In the genomic region with DNA sequence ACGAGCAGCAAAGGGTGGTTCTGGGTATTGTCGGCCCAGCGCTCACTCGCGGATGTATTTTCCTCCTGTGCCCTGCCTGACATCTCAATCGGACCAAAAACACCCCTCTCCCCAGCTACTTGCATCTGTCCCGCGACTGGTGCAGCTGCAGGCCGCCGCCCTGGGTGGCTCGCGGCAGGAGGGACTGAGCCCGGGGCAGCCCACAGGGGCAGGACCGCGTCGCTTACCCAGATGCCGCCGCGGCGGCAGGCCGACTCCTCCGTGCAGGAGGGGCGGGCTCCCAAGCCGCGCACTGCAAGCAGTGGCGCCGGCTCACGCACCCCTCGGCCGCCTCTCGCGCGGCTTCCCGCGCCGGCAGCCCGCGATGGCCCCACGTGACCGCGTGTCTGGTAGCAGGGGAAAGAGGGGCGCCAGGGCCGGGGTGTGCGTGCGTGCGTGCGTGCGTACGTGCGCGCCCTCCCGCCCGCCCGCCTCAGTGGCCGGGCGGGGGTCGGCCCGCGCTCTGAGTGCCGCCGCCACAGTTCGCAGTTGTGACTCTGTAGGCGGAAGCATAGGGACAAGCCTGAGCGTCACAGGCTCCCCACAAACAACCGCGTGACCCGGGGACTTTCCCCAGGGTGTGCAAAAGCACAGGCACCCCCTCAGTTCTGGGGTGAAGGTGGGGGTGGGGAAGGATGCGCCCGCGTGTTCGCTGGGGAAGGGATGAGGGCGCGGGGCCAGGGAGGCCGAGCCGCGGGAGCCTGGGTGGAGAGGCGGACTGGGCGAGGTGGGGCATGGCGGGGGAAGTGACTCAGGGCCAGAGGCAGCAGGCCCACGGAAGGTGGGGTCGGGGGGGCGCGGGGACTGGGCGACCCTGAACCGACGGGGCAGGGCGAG, we compare ENCODE assay signal across 8 cellular contexts. TPM values are rescaled to one million over a fixed set of nuclear protein-coding genes. Genes with fewer than 3 reads are reported as not detected.
A peak's percentile ranks its signal among the peaks of the same experiment; 100 is the strongest.
DNase-seq lines count a peak whose midpoint lies in the region; ATAC-seq, FAIRE-seq and TF ChIP-seq lines count a peak whose summit lies in the region.

A gene with protein sequence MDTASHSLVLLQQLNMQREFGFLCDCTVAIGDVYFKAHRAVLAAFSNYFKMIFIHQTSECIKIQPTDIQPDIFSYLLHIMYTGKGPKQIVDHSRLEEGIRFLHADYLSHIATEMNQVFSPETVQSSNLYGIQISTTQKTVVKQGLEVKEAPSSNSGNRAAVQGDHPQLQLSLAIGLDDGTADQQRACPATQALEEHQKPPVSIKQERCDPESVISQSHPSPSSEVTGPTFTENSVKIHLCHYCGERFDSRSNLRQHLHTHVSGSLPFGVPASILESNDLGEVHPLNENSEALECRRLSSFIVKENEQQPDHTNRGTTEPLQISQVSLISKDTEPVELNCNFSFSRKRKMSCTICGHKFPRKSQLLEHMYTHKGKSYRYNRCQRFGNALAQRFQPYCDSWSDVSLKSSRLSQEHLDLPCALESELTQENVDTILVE (minus strand): TSS at position 405 of the 876 bp plus-strand sequence. CDS start 13,305 bp downstream, outside the sequence.

- peak within 1 kb of the TSS; percentile 93 for H3K4me2 ChIP-seq in astrocyte (ENCODE audit: low read length)

- H2AFZ ChIP-seq in astrocyte (ENCODE audit: low read depth, low read length): peak within 1 kb of the TSS; percentile 80

- H3K9me3 ChIP-seq in astrocyte (ENCODE audit: insufficient read depth, low read depth, low read length): no peaks in the 10 kb centered on the region

- peak within 1 kb of the TSS; percentile 89 for H3K4me3 Mint-ChIP-seq in astrocyte (ENCODE audit: unreplicated experiment)

- H3K9me3 Mint-ChIP-seq in astrocyte (ENCODE audit: unreplicated experiment): no peaks in the 10 kb centered on the region

- H3K4me1 ChIP-seq in astrocyte (ENCODE audit: insufficient read depth, low read length): peaks cover 37% of the 10 kb centered on the region

- ATAC-seq in HG02970 (IDR thresholded peaks at IDR 0.05; ENCODE audit: low FRiP score, unreplicated experiment): peak; percentile 57

- no peaks in the 10 kb centered on the region for H3K27me3 ChIP-seq in astrocyte (ENCODE audit: insufficient read depth, low read length)

- FAIRE-seq in GM18507 (lab: Jason Lieb, UNC) (peak; percentile 85), astrocyte (lab: Jason Lieb, UNC) (no peak)

- H3K27ac Mint-ChIP-seq in astrocyte (ENCODE audit: unreplicated experiment): peak within 1 kb of the TSS; percentile 94

- H3K4me3 ChIP-seq in astrocyte (ENCODE audit: insufficient read depth, low read depth, low read length): peak within 1 kb of the TSS; percentile 87

- TF ChIP-seq CTCF in astrocyte (IDR thresholded peaks at IDR 0.05; ENCODE audit: insufficient read depth, low read depth, low read length): no peak

- no peaks in the 10 kb centered on the region for H3K27me3 Mint-ChIP-seq in astrocyte (ENCODE audit: low read depth, unreplicated experiment)

- peaks cover 35% of the 10 kb centered on the region for H3K4me1 Mint-ChIP-seq in astrocyte (ENCODE audit: low read depth, unreplicated experiment)

- H3K9ac ChIP-seq in astrocyte (ENCODE audit: low read length): peak within 1 kb of the TSS; percentile 99

- H3K27ac ChIP-seq in astrocyte (ENCODE audit: low read depth, low read length): peak within 1 kb of the TSS; percentile 97

- no peaks in the 10 kb centered on the region for H3K36me3 ChIP-seq in astrocyte (ENCODE audit: insufficient read depth, low read length)

- H3K36me3 Mint-ChIP-seq in astrocyte (ENCODE audit: low read depth, unreplicated experiment): peaks cover 3% of the 10 kb centered on the region

- DNase-seq in GM18507 (ENCODE audit: extremely low spot score, insufficient read length, low read depth) (peak; percentile 58), NCI-H187 treated with DMSO at 0.1 percent for 48 hours (lab: John Stamatoyannopoulos, UW) (peak; percentile 33), T-helper 22 cell (ENCODE audit: low read depth) (peak; percentile 100), astrocyte (ENCODE audit: low read depth) (peak; percentile 87), hippocampal formation (lab: John Stamatoyannopoulos, UW) (peak; percentile 84 to 88), retina (peak; percentile 96), cortex of kidney (lab: John Stamatoyannopoulos, UW) (no peak)

- H4K20me1 ChIP-seq in astrocyte (ENCODE audit: insufficient read depth, low read length): peaks cover 35% of the 10 kb centered on the region

- H3K79me2 ChIP-seq in astrocyte (ENCODE audit: insufficient read depth, low read length): peaks cover 81% of the 10 kb centered on the region

RNA-seq across cellular contexts. Expression of the gene that starts here (rescaled TPM):
- 9.5 and 9.7 TPM in 2 replicates for total RNA-seq in astrocyte
